In genomic region chr6:168507297-168507696, GRCh38 we compare ENCODE assay signal across 17 cellular contexts.
"Had no signal": no experiment of that assay in that cellular context is flagged by ENCODE, and none has a peak within 500 bp of the region (broad histone marks: within the 10 kb centered on the region; RNA-seq: fewer than 3 reads in every experiment).

No MANE protein-coding gene starts in this region.

- H2AFZ ChIP-seq: neural progenitor cell, parathyroid adenoma had no signal

- H3K27me3 Mint-ChIP-seq: activated CD4-positive, alpha-beta T cell treated with anti-CD3 and anti-CD28 coated beads, Interleukin-2, amount 10 ng/mL, durations not matched to agents 24 days and 14 days; activated naive CD4-positive, alpha-beta T cell treated with anti-CD3 and anti-CD28 coated beads, Interleukin-2, amount 50 U/mL, for 24 hours; stimulated activated memory B cell treated with anti-CD40 and anti-IgM and Interleukin-4, amounts not matched to agents 10 μg/mL and 1 μg/mL and 100 μg/mL, for 72 hours had no signal

- H3K36me3 ChIP-seq: colonic mucosa, neural progenitor cell, transverse colon had no signal

- H3K27ac Mint-ChIP-seq: activated CD4-positive, alpha-beta T cell treated with anti-CD3 and anti-CD28 coated beads, Interleukin-2, amount 10 ng/mL, durations not matched to agents 24 days and 14 days; activated CD8-positive, alpha-beta T cell treated with anti-CD3 and anti-CD28 coated beads, Interleukin-2, amount 10 ng/mL, durations not matched to agents 7 days and 5 days; activated naive CD4-positive, alpha-beta T cell treated with anti-CD3 and anti-CD28 coated beads, Interleukin-2, amount 50 U/mL, for 24 hours; neural progenitor cell; stimulated activated memory B cell treated with anti-CD40 and anti-IgM and Interleukin-4, amounts not matched to agents 10 μg/mL and 1 μg/mL and 100 μg/mL, for 72 hours had no signal

- FAIRE-seq: islet of Langerhans had no signal

- H3K4me1 ChIP-seq: colonic mucosa, esophagus muscularis mucosa, neural progenitor cell, parathyroid adenoma, transverse colon had no signal

- H3K9me3 ChIP-seq: colonic mucosa, esophagus muscularis mucosa, transverse colon had no signal

- H3K4me3 ChIP-seq: colonic mucosa, esophagus muscularis mucosa, neural progenitor cell, transverse colon had no signal

- ATAC-seq: activated CD8-positive, alpha-beta T cell treated with anti-CD3 and anti-CD28 coated beads, Interleukin-2, amount 10 ng/mL, durations not matched to agents 7 days and 5 days; left lobe of liver; stimulated activated memory B cell treated with anti-CD40 and anti-IgM and Interleukin-4, amounts not matched to agents 10 μg/mL and 1 μg/mL and 100 μg/mL, for 72 hours had no signal

- H3K9ac ChIP-seq: neural progenitor cell, parathyroid adenoma had no signal

- H3K79me2 ChIP-seq: parathyroid adenoma had no signal

- H3K27me3 ChIP-seq: colonic mucosa, esophagus muscularis mucosa, neural progenitor cell, transverse colon had no signal

- H3K4me1 Mint-ChIP-seq: activated CD4-positive, alpha-beta T cell treated with anti-CD3 and anti-CD28 coated beads, Interleukin-2, amount 10 ng/mL, durations not matched to agents 24 days and 14 days; activated naive CD4-positive, alpha-beta T cell treated with anti-CD3 and anti-CD28 coated beads, Interleukin-2, amount 50 U/mL, for 24 hours; stimulated activated memory B cell treated with anti-CD40 and anti-IgM and Interleukin-4, amounts not matched to agents 10 μg/mL and 1 μg/mL and 100 μg/mL, for 72 hours had no signal

- H3K4me2 ChIP-seq: neural progenitor cell had no signal

- H3K27ac ChIP-seq: colonic mucosa, esophagus muscularis mucosa, neural progenitor cell, parathyroid adenoma, transverse colon had no signal

- H3K4me3 Mint-ChIP-seq: activated CD4-positive, alpha-beta T cell treated with anti-CD3 and anti-CD28 coated beads, Interleukin-2, amount 10 ng/mL, durations not matched to agents 24 days and 14 days; activated CD8-positive, alpha-beta T cell treated with anti-CD3 and anti-CD28 coated beads, Interleukin-2, amount 10 ng/mL, durations not matched to agents 7 days and 5 days; activated naive CD4-positive, alpha-beta T cell treated with anti-CD3 and anti-CD28 coated beads, Interleukin-2, amount 50 U/mL, for 24 hours; neural progenitor cell; stimulated activated memory B cell treated with anti-CD40 and anti-IgM and Interleukin-4, amounts not matched to agents 10 μg/mL and 1 μg/mL and 100 μg/mL, for 72 hours had no signal

- H3K36me3 Mint-ChIP-seq: activated naive CD4-positive, alpha-beta T cell treated with anti-CD3 and anti-CD28 coated beads, Interleukin-2, amount 50 U/mL, for 24 hours; neural progenitor cell; stimulated activated memory B cell treated with anti-CD40 and anti-IgM and Interleukin-4, amounts not matched to agents 10 μg/mL and 1 μg/mL and 100 μg/mL, for 72 hours had no signal

- DNase-seq: activated CD4-positive, alpha-beta T cell treated with anti-CD3 and anti-CD28 coated beads, Interleukin-2, amount 10 ng/mL, durations not matched to agents 24 days and 14 days; activated CD4-positive, CD25-positive, alpha-beta regulatory T cell; activated CD8-positive, alpha-beta memory T cell treated with anti-CD3 and anti-CD28 coated beads, Interleukin-2, amount 50 U/mL, for 4 hours; activated CD8-positive, alpha-beta T cell treated with anti-CD3 and anti-CD28 coated beads, Interleukin-2, amount 10 ng/mL, durations not matched to agents 7 days and 5 days; activated effector memory CD4-positive, alpha-beta T cell treated with anti-CD3 and anti-CD28 coated beads, Interleukin-2, amount 50 U/mL, for 16 hours; activated T-cell treated with anti-CD3 and anti-CD28 coated beads, Interleukin-2, amount 50 U/mL, for 48 hours; colonic mucosa; retina; T-helper 2 cell; transverse colon had no signal

- H3K9me3 Mint-ChIP-seq: activated CD4-positive, alpha-beta T cell treated with anti-CD3 and anti-CD28 coated beads, Interleukin-2, amount 10 ng/mL, durations not matched to agents 24 days and 14 days; activated naive CD4-positive, alpha-beta T cell treated with anti-CD3 and anti-CD28 coated beads, Interleukin-2, amount 50 U/mL, for 24 hours; stimulated activated memory B cell treated with anti-CD40 and anti-IgM and Interleukin-4, amounts not matched to agents 10 μg/mL and 1 μg/mL and 100 μg/mL, for 72 hours had no signal
